In the genomic region with DNA sequence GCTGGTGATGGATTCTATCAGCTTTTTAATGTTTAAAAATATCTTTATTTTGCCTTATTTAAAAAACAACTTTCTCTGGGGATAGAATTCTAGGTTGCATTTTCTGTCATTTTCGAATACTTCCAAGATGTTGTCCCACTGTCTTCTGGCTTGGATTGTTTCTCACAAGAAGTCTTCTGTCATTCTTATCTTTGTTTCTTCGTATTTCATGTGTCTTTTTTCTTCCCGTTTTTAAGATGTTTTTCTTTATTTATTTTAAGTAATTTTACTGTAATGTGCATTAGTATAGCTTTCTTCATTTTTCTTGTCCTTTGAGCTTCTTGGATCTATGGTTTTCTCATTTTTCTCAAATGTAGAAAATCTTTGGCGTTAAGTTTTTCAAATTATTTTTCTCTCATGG, we compare ENCODE assay signal across 18 cellular contexts.
"Had no signal": no experiment of that assay in that cellular context is flagged by ENCODE, and none has a peak within 500 bp of the region (broad histone marks: within the 10 kb centered on the region; RNA-seq: fewer than 3 reads in every experiment).

No MANE protein-coding gene starts in this region.

- FAIRE-seq: bronchial epithelial cell had no signal

- H3K4me1 ChIP-seq: esophagus squamous epithelium, uterus had no signal

- H3K27ac ChIP-seq: esophagus squamous epithelium, left ventricle myocardium inferior, skin epidermis, thoracic aorta, uterus, VCaP had no signal

- H3K36me3 ChIP-seq: uterus had no signal

- H3K27me3 ChIP-seq: esophagus squamous epithelium, uterus had no signal

- DNase-seq: activated CD4-positive, alpha-beta memory T cell treated with anti-CD3 and anti-CD28 coated beads, Interleukin-2, amount 10 ng/mL, durations not matched to agents 7 days and 5 days; activated CD4-positive, alpha-beta T cell treated with anti-CD3 and anti-CD28 coated beads, Interleukin-2, amount 10 ng/mL, durations not matched to agents 24 days and 14 days; activated CD4-positive, CD25-positive, alpha-beta regulatory T cell treated with anti-CD3 and anti-CD28 coated beads, Interleukin-2, amount 50 U/mL, for 72 hours; activated CD8-positive, alpha-beta memory T cell treated with anti-CD3 and anti-CD28 coated beads, Interleukin-2, amount 10 ng/mL, durations not matched to agents 7 days and 5 days; activated naive CD8-positive, alpha-beta T cell treated with anti-CD3 and anti-CD28 coated beads, Interleukin-2, amount 50 U/mL, for 24 hours; activated T-cell treated with anti-CD3 and anti-CD28 coated beads, Interleukin-2, amount 50 U/mL, for 48 hours; effector CD4-positive, alpha-beta T cell; esophagus squamous epithelium; left ventricle myocardium inferior; stimulated activated CD4-positive, alpha-beta T cell treated with anti-CD3 and anti-CD28 coated beads, Interleukin-4, amount 100 ng/mL, for 24 hours; uterus had no signal

- H3K4me3 ChIP-seq: esophagus squamous epithelium, left ventricle myocardium inferior, lung, skin epidermis, thoracic aorta, uterus had no signal

- ATAC-seq: activated CD8-positive, alpha-beta memory T cell treated with anti-CD3 and anti-CD28 coated beads, Interleukin-2, amount 10 ng/mL, durations not matched to agents 7 days and 5 days; activated naive CD8-positive, alpha-beta T cell treated with anti-CD3 and anti-CD28 coated beads, Interleukin-2, amount 50 U/mL, for 24 hours; sciatic nerve; stimulated activated effector memory CD8-positive, alpha-beta T cell treated with anti-CD3 and anti-CD28 coated beads, Interleukin-12 subunit alpha, Interleukin-12 subunit beta, amount 100 ng/mL, for 72 hours had no signal
